In the genomic region with DNA sequence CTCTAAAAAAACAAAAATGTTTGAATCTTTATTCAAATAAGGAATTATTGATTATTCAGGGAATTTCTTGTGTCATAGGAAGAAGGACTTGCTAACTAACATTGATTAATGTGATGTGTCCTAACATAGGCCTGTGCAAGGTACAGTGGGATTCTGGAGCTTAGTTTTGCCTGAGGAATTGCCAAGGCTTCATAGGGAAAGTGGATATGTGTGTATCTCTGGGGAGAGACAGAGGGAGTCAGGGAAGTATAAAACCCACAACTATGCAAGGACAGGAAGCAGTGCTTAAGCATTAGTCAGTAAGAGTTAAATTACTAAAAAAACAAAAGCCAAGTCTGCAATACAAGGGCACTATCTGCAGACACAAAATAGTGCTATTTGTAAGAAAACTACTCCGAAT, we compare ENCODE assay signal across 8 cellular contexts. TPM values are rescaled to one million over a fixed set of nuclear protein-coding genes. Genes with fewer than 3 reads are reported as not detected.
A peak's percentile ranks its signal among the peaks of the same experiment; 100 is the strongest.
DNase-seq lines count a peak whose midpoint lies in the region; ATAC-seq and TF ChIP-seq lines count a peak whose summit lies in the region.

No MANE protein-coding gene starts in this region.

- no peak for TF ChIP-seq CTCF in omental fat pad (IDR thresholded peaks at IDR 0.05)

- no peak for ATAC-seq in omental fat pad (ENCODE audit: low FRiP score)

- DNase-seq in GM04504 (ENCODE audit: low read depth) (peak; percentile 66), NCI-H69 (lab: John Stamatoyannopoulos, UW) (peak; percentile 21), dermis blood vessel endothelial cell (peak; percentile 66), non-pigmented ciliary epithelial cell (ENCODE audit: low read depth) (peak; percentile 88), GM19240 (ENCODE audit: insufficient read length, low spot score) (no peak), omental fat pad (ENCODE audit: low spot score) (no peak)
- no peak for DNase-seq in stimulated activated CD4-positive, alpha-beta T cell treated with anti-CD3 and anti-CD28 coated beads, Interleukin-12 subunit alpha, Interleukin-12 subunit beta, amount 100 ng/mL, for 4 hours
- no peak for DNase-seq in activated CD8-positive, alpha-beta memory T cell treated with anti-CD3 and anti-CD28 coated beads, Interleukin-2, amount 50 U/mL, for 48 hours

RNA-seq across cellular contexts. Expression of gene WDFY2, which starts 59.6 kb away (rescaled TPM):
- 3.9 and 4.6 TPM in 2 replicates for total RNA-seq in dermis blood vessel endothelial cell
- total RNA-seq in omental fat pad: 10 to 100 TPM; 13.3 to 26.6 (median 15.8) TPM

Comparison
In these comparisons a context has a peak if more than half of its experiments do, and no peak if none do; other contexts are left out.
1. DNase-seq: peak in GM04504 (single experiment), NCI-H69 (single experiment), dermis blood vessel endothelial cell (single experiment) and non-pigmented ciliary epithelial cell (single experiment); none in stimulated activated CD4-positive, alpha-beta T cell treated with anti-CD3 and anti-CD28 coated beads, Interleukin-12 subunit alpha, Interleukin-12 subunit beta, amount 100 ng/mL, for 4 hours (single experiment), activated CD8-positive, alpha-beta memory T cell treated with anti-CD3 and anti-CD28 coated beads, Interleukin-2, amount 50 U/mL, for 48 hours (single experiment), GM19240 (single experiment) and omental fat pad (single experiment).